9 cellular contexts compared by ENCODE assay signal in the genomic region with DNA sequence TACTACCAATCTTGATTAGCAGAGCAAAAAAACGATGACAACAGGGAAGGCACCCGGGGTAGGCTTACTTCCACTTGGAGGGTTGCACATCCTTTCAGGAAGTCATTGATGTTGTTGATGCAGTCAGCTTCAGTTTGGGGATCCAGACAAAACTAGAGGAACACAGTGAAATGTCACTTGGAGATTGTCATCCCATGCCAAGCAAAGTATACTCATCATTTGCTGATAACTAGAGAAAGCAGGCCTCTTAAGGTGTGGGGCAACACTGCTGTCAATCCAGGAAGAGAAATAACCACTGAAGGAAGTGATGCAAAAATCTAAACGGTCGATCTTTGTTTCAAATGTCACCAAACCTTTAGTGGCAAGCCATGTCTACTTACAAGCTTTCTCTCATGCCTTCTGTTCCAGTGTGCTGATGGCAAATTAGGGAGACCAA. TPM values are rescaled to one million over a fixed set of nuclear protein-coding genes. Genes with fewer than 3 reads are reported as not detected.
DNase-seq lines count a peak whose midpoint lies in the region; ATAC-seq, FAIRE-seq and TF ChIP-seq lines count a peak whose summit lies in the region.
"Had no signal": no experiment of that assay in that cellular context is flagged by ENCODE, and none has a peak within 500 bp of the region (broad histone marks: within the 10 kb centered on the region; RNA-seq: fewer than 3 reads in every experiment).

No MANE protein-coding gene starts in this region.

- H3K27ac ChIP-seq in OCI-LY7 (ENCODE audit: low read depth, low read length, poor library complexity, severe bottlenecking), result peak overlapping the region; percentile 89
- H3K27ac ChIP-seq in kidney (ENCODE audit: low read depth in 2 of 2, low read length in 2 of 2), result peak overlapping the region in 1 of 2 donors; percentile 69

- TF ChIP-seq CTCF in OCI-LY7 (conservative IDR thresholded peaks at IDR 0.05; ENCODE audit: low read length) (no peak), kidney (IDR thresholded peaks at IDR 0.05; ENCODE audit: borderline replicate concordance, extremely low read depth, insufficient read depth) (no peak)

- intact Hi-C loops in OCI-LY7 (cut with micrococcal nuclease; ENCODE audit: unreplicated experiment), result no loop called here
- intact Hi-C loops in kidney (cut with DNase I), result no loop called here

- BruUV-seq in OCI-LY7 (replicated peaks; lab: Mats Ljungman, UMichigan), result no TSS peak

- peak; percentile 71 for DNase-seq in CD1c-positive myeloid dendritic cell (ENCODE audit: extremely low spot score)
- DNase-seq in OCI-LY7 (ENCODE audit: low spot score), result peak; percentile 59
- no peak for DNase-seq in kidney
- DNase-seq in AG20443 (ENCODE audit: low spot score), result no peak
- DNase-seq in hippocampal formation (lab: John Stamatoyannopoulos, UW), result no peak
- DNase-seq in NCI-H446 (lab: John Stamatoyannopoulos, UW), result no peak
- DNase-seq: NCI-H2029 treated with DMSO at 0.1 percent for 48 hours had no signal

- peak overlapping the region; percentile 68 for H3K4me2 ChIP-seq in OCI-LY7 (ENCODE audit: low read length)

- no peak overlapping the region for H3K9ac ChIP-seq in kidney (ENCODE audit: low read length in 2 of 2)

- CTCF ChIA-PET in OCI-LY7 (lab: Charles Lee; ENCODE audit: unreplicated experiment), result interaction anchor here (1.2 kb wide), 1 partner anchor 12 kb away, joined by 5 read pairs; no protein-coding TSS in a partner anchor

- H3K79me2 ChIP-seq in OCI-LY7 (ENCODE audit: insufficient read depth, low read depth, low read length), result peaks cover 63% of the 10 kb centered on the region

- H3K4me3 ChIP-seq in OCI-LY7 (ENCODE audit: low read depth, low read length, poor library complexity, severe bottlenecking) (peak overlapping the region; percentile 80), kidney (ENCODE audit: low read length in 2 of 2) (peak overlapping the region; percentile 34 to 55)

- peak; percentile 42 for ATAC-seq in GM19467 (IDR thresholded peaks at IDR 0.05; ENCODE audit: unreplicated experiment)
- ATAC-seq in HG02798 (IDR thresholded peaks at IDR 0.05; ENCODE audit: poor library complexity, unreplicated experiment), result no peak

- H4K20me1 ChIP-seq in OCI-LY7 (ENCODE audit: insufficient read depth, low read length), result no peaks in the 10 kb centered on the region

- no peak for FAIRE-seq in kidney (lab: Jason Lieb, UNC)

- H3K9me2 ChIP-seq in OCI-LY7 (ENCODE audit: insufficient read depth, low read length), result no peaks in the 10 kb centered on the region

- peaks cover 4% of the 10 kb centered on the region; the same call in 1 of the 2 replicates for H3K36me3 ChIP-seq in OCI-LY7 (ENCODE audit: insufficient read depth, low read length)
- no peaks in the 10 kb centered on the region for H3K36me3 ChIP-seq in kidney (ENCODE audit: control insufficient read depth in 1 of 2, insufficient read depth in 2 of 2, low read length in 2 of 2)

- no peak overlapping the region for H2AFZ ChIP-seq in OCI-LY7 (ENCODE audit: low read length)

- POLR2A ChIA-PET in OCI-LY7 (lab: Charles Lee), result interaction anchor here (0.6 to 1.9 kb wide), 12 partner anchors 10 to 130 kb away, joined by 3 to 5 read pairs (median 3); a partner anchor contains a TSS

- H3K4me1 ChIP-seq in OCI-LY7 (ENCODE audit: insufficient read depth, low read length, poor library complexity, severe bottlenecking) (peaks cover 67% of the 10 kb centered on the region), kidney (ENCODE audit: control insufficient read depth in 1 of 2, insufficient read depth in 1 of 2, low read depth in 1 of 2, low read length in 2 of 2) (no peaks in the 10 kb centered on the region)

- H3K9me3 ChIP-seq in OCI-LY7 (ENCODE audit: low read length), result no peaks in the 10 kb centered on the region
- H3K9me3 ChIP-seq in kidney (ENCODE audit: control insufficient read depth in 1 of 2, low read length in 2 of 2), result no peaks in the 10 kb centered on the region

RNA-seq across cellular contexts. Expression of a gene that starts 1.4 kb away (rescaled TPM):
- 50.8 and 52.3 TPM in 2 replicates for total RNA-seq in OCI-LY7 (2014; rRNA removed; shearing (Covaris generic))
- total RNA-seq in OCI-LY7 (2022) (64.5 and 79.5 TPM in 2 replicates), kidney (15.8 TPM)
- 4.1 TPM for polyA plus RNA-seq in kidney (ENCODE audit: insufficient read depth, low read depth, low replicate concordance)

Comparison
In these comparisons a context has a peak if more than half of its experiments do, and no peak if none do; other contexts are left out.
1. DNase-seq: peak in CD1c-positive myeloid dendritic cell (single experiment) and OCI-LY7 (single experiment); none in kidney (single experiment), AG20443 (single experiment), hippocampal formation (0 of 2) and NCI-H446 (0 of 2).